19 cellular contexts compared by ENCODE assay signal in genomic region chr1:23110391-23110790, GRCh38. TPM values are rescaled to one million over a fixed set of nuclear protein-coding genes. Genes with fewer than 3 reads are reported as not detected.
A peak's percentile ranks its signal among the peaks of the same experiment; 100 is the strongest.
DNase-seq lines count a peak whose midpoint lies in the region; ATAC-seq and TF ChIP-seq lines count a peak whose summit lies in the region.
"Had no signal": no experiment of that assay in that cellular context is flagged by ENCODE, and none has a peak within 500 bp of the region (broad histone marks: within the 10 kb centered on the region; RNA-seq: fewer than 3 reads in every experiment).

No MANE protein-coding gene starts in this region.

- H2AFZ ChIP-seq in GM23338: no peak overlapping the region
- H2AFZ ChIP-seq: GM23248, parathyroid adenoma had no signal

- H3K9me3 Mint-ChIP-seq in CD4-positive, CD25-positive, alpha-beta regulatory T cell: peaks cover 0 to 1% (median 0%) of the 10 kb centered on the region in 7 donors
- H3K9me3 Mint-ChIP-seq in GM23338: no peaks in the 10 kb centered on the region
- no peaks in the 10 kb centered on the region for H3K9me3 Mint-ChIP-seq in activated naive CD8-positive, alpha-beta T cell (ENCODE audit: low read depth)
- no peaks in the 10 kb centered on the region for H3K9me3 Mint-ChIP-seq in naive thymus-derived CD4-positive, alpha-beta T cell
- no peaks in the 10 kb centered on the region for H3K9me3 Mint-ChIP-seq in MCF 10A (ENCODE audit: unreplicated experiment)
- H3K9me3 Mint-ChIP-seq: activated B cell treated with CpG ODN at 0.5 μM for 24 hours had no signal

- H3K27me3 Mint-ChIP-seq in CD4-positive, CD25-positive, alpha-beta regulatory T cell: no peaks in the 10 kb centered on the region
- no peaks in the 10 kb centered on the region for H3K27me3 Mint-ChIP-seq in GM23338 (ENCODE audit: insufficient read depth, low read depth, poor library complexity)
- no peaks in the 10 kb centered on the region for H3K27me3 Mint-ChIP-seq in activated naive CD8-positive, alpha-beta T cell
- no peaks in the 10 kb centered on the region for H3K27me3 Mint-ChIP-seq in naive thymus-derived CD4-positive, alpha-beta T cell
- H3K27me3 Mint-ChIP-seq in MCF 10A (ENCODE audit: insufficient read depth, unreplicated experiment): no peaks in the 10 kb centered on the region
- H3K27me3 Mint-ChIP-seq: activated B cell treated with CpG ODN at 0.5 μM for 24 hours had no signal

- H3K27ac Mint-ChIP-seq in CD4-positive, CD25-positive, alpha-beta regulatory T cell: peak overlapping the region; percentile 2 to 84 (median 71)
- H3K27ac Mint-ChIP-seq in GM23338 (peak overlapping the region; percentile 4; the same call in 1 of the 2 replicates), MCF 10A (ENCODE audit: low read depth, unreplicated experiment) (no peak overlapping the region)
- H3K27ac Mint-ChIP-seq in activated naive CD8-positive, alpha-beta T cell: peak overlapping the region; percentile 75
- peak overlapping the region in 5 of 9 donors; percentile 2 to 38 (median 5) for H3K27ac Mint-ChIP-seq in naive thymus-derived CD4-positive, alpha-beta T cell
- H3K27ac Mint-ChIP-seq: activated B cell treated with CpG ODN at 0.5 μM for 24 hours had no signal

- no peaks in the 10 kb centered on the region for H3F3A ChIP-seq in GM23338 (replicated peaks; ENCODE audit: low read depth)

- POLR2A ChIA-PET in naive thymus-derived CD4-positive, alpha-beta T cell (lab: Charles Lee): interaction anchor here (0.9 to 1.3 kb wide), 2 partner anchors 10 to 59 kb away, joined by 3 to 4 read pairs; no protein-coding TSS in a partner anchor
- POLR2A ChIA-PET in MCF 10A (lab: Yijun Ruan, JAX): interaction anchor here (0.7 to 4.0 kb wide), 5 partner anchors 9 to 58 kb away, joined by 3 to 31 read pairs (median 4); partner anchors contain the start of gene LUZP1

- H4K20me1 ChIP-seq in GM23338 (replicated peaks; ENCODE audit: insufficient read depth): peaks cover 76% of the 10 kb centered on the region

- intact Hi-C loops in naive thymus-derived CD4-positive, alpha-beta T cell (cut with micrococcal nuclease): no loop called here
- intact Hi-C loops in MCF 10A (cut with micrococcal nuclease): no loop called here

- no peak overlapping the region for H3K4me2 ChIP-seq in GM23338

- CTCF ChIA-PET in naive thymus-derived CD4-positive, alpha-beta T cell (lab: Charles Lee): interaction anchor here (1.5 to 3.2 kb wide), 2 partner anchors 10 to 75 kb away, joined by 4 to 20 read pairs; no protein-coding TSS in a partner anchor
- CTCF ChIA-PET in MCF 10A (lab: Yijun Ruan, JAX): interaction anchor here (0.6 to 3.0 kb wide), 7 partner anchors 11 to 446 kb away, joined by 3 to 16 read pairs (median 3); no protein-coding TSS in a partner anchor

- peaks cover 15% of the 10 kb centered on the region for H3K36me3 Mint-ChIP-seq in CD4-positive, CD25-positive, alpha-beta regulatory T cell
- H3K36me3 Mint-ChIP-seq in GM23338 (ENCODE audit: low read depth) (peaks cover 25% of the 10 kb centered on the region), MCF 10A (ENCODE audit: insufficient read depth, unreplicated experiment) (peaks cover 25% of the 10 kb centered on the region)
- H3K36me3 Mint-ChIP-seq in activated naive CD8-positive, alpha-beta T cell: peaks cover 9% of the 10 kb centered on the region
- peaks cover 4 to 24% (median 15%) of the 10 kb centered on the region in 5 donors for H3K36me3 Mint-ChIP-seq in naive thymus-derived CD4-positive, alpha-beta T cell

- BruUV-seq in MCF 10A (replicated peaks; lab: Mats Ljungman, UMichigan): no TSS peak

- H3K9me3 ChIP-seq in CD4-positive, CD25-positive, alpha-beta regulatory T cell (ENCODE audit: control insufficient read depth in 2 of 2, low read length in 2 of 2): no peaks in the 10 kb centered on the region
- no peaks in the 10 kb centered on the region for H3K9me3 ChIP-seq in naive thymus-derived CD4-positive, alpha-beta T cell (ENCODE audit: control insufficient read depth in 2 of 3, low read length in 3 of 3)
- H3K9me3 ChIP-seq: Caco-2, esophagus muscularis mucosa, gastroesophageal sphincter, thyroid gland had no signal

- H3K9me2 ChIP-seq in GM23338 (ENCODE audit: insufficient read depth): no peaks in the 10 kb centered on the region

- H3K4me3 Mint-ChIP-seq in CD4-positive, CD25-positive, alpha-beta regulatory T cell: peak overlapping the region in 2 of 4 donors; percentile 8 to 11
- H3K4me3 Mint-ChIP-seq in GM23338 (no peak overlapping the region), MCF 10A (ENCODE audit: unreplicated experiment) (no peak overlapping the region)
- peak overlapping the region; percentile 4 for H3K4me3 Mint-ChIP-seq in activated naive CD8-positive, alpha-beta T cell
- peak overlapping the region in 1 of 10 donors; percentile 1 for H3K4me3 Mint-ChIP-seq in naive thymus-derived CD4-positive, alpha-beta T cell
- H3K4me3 Mint-ChIP-seq: activated B cell treated with CpG ODN at 0.5 μM for 24 hours had no signal

- no peaks in the 10 kb centered on the region for H3K36me3 ChIP-seq in CD4-positive, CD25-positive, alpha-beta regulatory T cell (ENCODE audit: control insufficient read depth, insufficient read depth, low read length)
- H3K36me3 ChIP-seq in GM23338 (ENCODE audit: insufficient read depth): no peaks in the 10 kb centered on the region; the same call in 1 of the 2 replicates
- H3K36me3 ChIP-seq in naive thymus-derived CD4-positive, alpha-beta T cell (ENCODE audit: control insufficient read depth in 2 of 3, insufficient read depth in 3 of 3, low read length in 3 of 3): peaks cover 0 to 7% (median 0%) of the 10 kb centered on the region in 3 experiments

- H3K4me1 Mint-ChIP-seq in CD4-positive, CD25-positive, alpha-beta regulatory T cell: peaks cover 25 to 85% (median 63%) of the 10 kb centered on the region in 4 donors
- H3K4me1 Mint-ChIP-seq in GM23338 (peaks cover 20% of the 10 kb centered on the region; the same call in 2 of the 3 replicates), MCF 10A (ENCODE audit: insufficient read depth, unreplicated experiment) (peaks cover 20% of the 10 kb centered on the region)
- peaks cover 59% of the 10 kb centered on the region for H3K4me1 Mint-ChIP-seq in activated naive CD8-positive, alpha-beta T cell (ENCODE audit: low read depth)
- peaks cover 16 to 62% (median 41%) of the 10 kb centered on the region in 7 donors for H3K4me1 Mint-ChIP-seq in naive thymus-derived CD4-positive, alpha-beta T cell

- peaks cover 78% of the 10 kb centered on the region for H3K79me2 ChIP-seq in GM23338 (replicated peaks; ENCODE audit: insufficient read depth)
- H3K79me2 ChIP-seq: parathyroid adenoma had no signal

- no peak overlapping the region for H3K27ac ChIP-seq in CD4-positive, CD25-positive, alpha-beta regulatory T cell (ENCODE audit: insufficient read depth, low read length, poor library complexity, severe bottlenecking)
- no peak overlapping the region for H3K27ac ChIP-seq in GM23338 (ENCODE audit: low read depth)
- H3K27ac ChIP-seq in naive thymus-derived CD4-positive, alpha-beta T cell (ENCODE audit: low read depth, low read length): no peak overlapping the region
- H3K27ac ChIP-seq: esophagus muscularis mucosa, gastroesophageal sphincter, GM23248, parathyroid adenoma, thyroid gland had no signal

- H3K4me3 ChIP-seq in CD4-positive, CD25-positive, alpha-beta regulatory T cell (ENCODE audit: low read depth, low read length): no peak overlapping the region
- no peak overlapping the region for H3K4me3 ChIP-seq in GM23338
- no peak overlapping the region for H3K4me3 ChIP-seq in naive thymus-derived CD4-positive, alpha-beta T cell (ENCODE audit: low read length)
- H3K4me3 ChIP-seq: esophagus muscularis mucosa, gastroesophageal sphincter, GM23248, thyroid gland had no signal

- no peaks in the 10 kb centered on the region for H3K27me3 ChIP-seq in CD4-positive, CD25-positive, alpha-beta regulatory T cell (ENCODE audit: control insufficient read depth, insufficient read depth, low read length)
- H3K27me3 ChIP-seq in GM23338 (ENCODE audit: insufficient read depth): no peaks in the 10 kb centered on the region
- no peaks in the 10 kb centered on the region for H3K27me3 ChIP-seq in naive thymus-derived CD4-positive, alpha-beta T cell (ENCODE audit: control insufficient read depth in 2 of 2, insufficient read depth in 2 of 2, low read length in 2 of 2)
- H3K27me3 ChIP-seq: esophagus muscularis mucosa, gastroesophageal sphincter, thyroid gland had no signal

- DNase-seq in CD4-positive, CD25-positive, alpha-beta regulatory T cell: no peak
- DNase-seq in GM23338 (ENCODE audit: low spot score) (no peak), NCI-H1694 (lab: John Stamatoyannopoulos, UW) (no peak), DMS153 treated with DMSO at 0.1 percent for 48 hours (lab: John Stamatoyannopoulos, UW; ENCODE audit: unreplicated experiment) (no peak), MCF 10A (ENCODE audit: unreplicated experiment) (no peak)
- no peak for DNase-seq in naive thymus-derived CD4-positive, alpha-beta T cell
- DNase-seq: activated B cell treated with CpG ODN at 0.5 μM for 24 hours, aorta, Caco-2, GM23248, NCI-H187 treated with DMSO at 0.1 percent for 48 hours, NCI-H2227 treated with DMSO at 0.1 percent for 48 hours, NCI-H774, SHP77, thyroid gland had no signal

- peaks cover 42% of the 10 kb centered on the region for H3K4me1 ChIP-seq in CD4-positive, CD25-positive, alpha-beta regulatory T cell (ENCODE audit: control insufficient read depth, insufficient read depth, low read length, poor library complexity, severe bottlenecking)
- H3K4me1 ChIP-seq in GM23338 (ENCODE audit: insufficient read depth): peaks cover 8% of the 10 kb centered on the region
- peaks cover 13 to 25% of the 10 kb centered on the region in 2 donors for H3K4me1 ChIP-seq in naive thymus-derived CD4-positive, alpha-beta T cell (ENCODE audit: control insufficient read depth in 2 of 2, insufficient read depth in 2 of 2, low read length in 2 of 2)
- H3K4me1 ChIP-seq: parathyroid adenoma had no signal

- no peak for ATAC-seq in CD4-positive, CD25-positive, alpha-beta regulatory T cell (ENCODE audit: low read depth in 2 of 2)
- no peak for ATAC-seq in GM23338
- no peak for ATAC-seq in naive thymus-derived CD4-positive, alpha-beta T cell
- ATAC-seq: gastroesophageal sphincter had no signal

- TF ChIP-seq CTCF in GM23338 (conservative IDR thresholded peaks at IDR 0.05; ENCODE audit: low read depth in 2 of 2): no peak
- TF ChIP-seq CTCF in MCF 10A (IDR thresholded peaks at IDR 0.05; ENCODE audit: unreplicated experiment): no peak

TF ChIP-seq in GM23338, 12 proteins besides CTCF, POLR2A, EP300 and RAD21 (continues in another document):
- no peak for TF ChIP-seq STAT1 (IDR thresholded peaks at IDR 0.05; ENCODE audit: unreplicated experiment)
- TF ChIP-seq NANOG (IDR thresholded peaks at IDR 0.05; ENCODE audit: borderline replicate concordance): no peak
- no peak for TF ChIP-seq CREB1 (CRISPR knock-in tag; IDR thresholded peaks at IDR 0.05; ENCODE audit: low read depth)

RNA-seq across cellular contexts. Expression of gene LUZP1, which starts 58.3 kb away (rescaled TPM):
- 26.7 TPM for total RNA-seq in CD4-positive, CD25-positive, alpha-beta regulatory T cell
- 10 to 100 TPM; 14.9 to 22.4 (median 17.0) TPM for polyA plus RNA-seq in CD4-positive, CD25-positive, alpha-beta regulatory T cell
- 44.1 and 45.7 TPM in 2 replicates for total RNA-seq in GM23338 (2014; rRNA removed; shearing (Covaris generic))
- polyA plus RNA-seq in GM23338 (2016; fragmentation: Nextera tagmentation; extraction: Ambion mirVana): 125 and 152 TPM in 2 replicates
- total RNA-seq in naive thymus-derived CD4-positive, alpha-beta T cell: 10 to 100 TPM; 14.8 to 22.9 (median 16.9) TPM
- 10 to 100 TPM; 12.6 to 24.7 TPM for polyA plus RNA-seq in naive thymus-derived CD4-positive, alpha-beta T cell
- total RNA-seq in MCF 10A (2022): 30.1 and 37.2 TPM in 2 replicates
